In genomic region chr1:94069649-94070285, GRCh38 we compare ENCODE assay signal across 1 cellular context.
TF ChIP-seq lines count a peak whose summit lies in the region.

No MANE protein-coding gene starts in this region.

TF ChIP-seq in HEK293, 187 proteins besides CTCF, POLR2A, EP300 and RAD21 (continued from another document):
- TF ChIP-seq, protein P1, sequence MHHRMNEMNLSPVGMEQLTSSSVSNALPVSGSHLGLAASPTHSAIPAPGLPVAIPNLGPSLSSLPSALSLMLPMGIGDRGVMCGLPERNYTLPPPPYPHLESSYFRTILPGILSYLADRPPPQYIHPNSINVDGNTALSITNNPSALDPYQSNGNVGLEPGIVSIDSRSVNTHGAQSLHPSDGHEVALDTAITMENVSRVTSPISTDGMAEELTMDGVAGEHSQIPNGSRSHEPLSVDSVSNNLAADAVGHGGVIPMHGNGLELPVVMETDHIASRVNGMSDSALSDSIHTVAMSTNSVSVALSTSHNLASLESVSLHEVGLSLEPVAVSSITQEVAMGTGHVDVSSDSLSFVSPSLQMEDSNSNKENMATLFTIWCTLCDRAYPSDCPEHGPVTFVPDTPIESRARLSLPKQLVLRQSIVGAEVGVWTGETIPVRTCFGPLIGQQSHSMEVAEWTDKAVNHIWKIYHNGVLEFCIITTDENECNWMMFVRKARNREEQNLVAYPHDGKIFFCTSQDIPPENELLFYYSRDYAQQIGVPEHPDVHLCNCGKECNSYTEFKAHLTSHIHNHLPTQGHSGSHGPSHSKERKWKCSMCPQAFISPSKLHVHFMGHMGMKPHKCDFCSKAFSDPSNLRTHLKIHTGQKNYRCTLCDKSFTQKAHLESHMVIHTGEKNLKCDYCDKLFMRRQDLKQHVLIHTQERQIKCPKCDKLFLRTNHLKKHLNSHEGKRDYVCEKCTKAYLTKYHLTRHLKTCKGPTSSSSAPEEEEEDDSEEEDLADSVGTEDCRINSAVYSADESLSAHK (tag by site-specific recombination; IDR thresholded peaks at IDR 0.05) = 0 out of 2 replicates have a peak, but pooled peaks have one; percentile 32
- TF ChIP-seq, protein P2, sequence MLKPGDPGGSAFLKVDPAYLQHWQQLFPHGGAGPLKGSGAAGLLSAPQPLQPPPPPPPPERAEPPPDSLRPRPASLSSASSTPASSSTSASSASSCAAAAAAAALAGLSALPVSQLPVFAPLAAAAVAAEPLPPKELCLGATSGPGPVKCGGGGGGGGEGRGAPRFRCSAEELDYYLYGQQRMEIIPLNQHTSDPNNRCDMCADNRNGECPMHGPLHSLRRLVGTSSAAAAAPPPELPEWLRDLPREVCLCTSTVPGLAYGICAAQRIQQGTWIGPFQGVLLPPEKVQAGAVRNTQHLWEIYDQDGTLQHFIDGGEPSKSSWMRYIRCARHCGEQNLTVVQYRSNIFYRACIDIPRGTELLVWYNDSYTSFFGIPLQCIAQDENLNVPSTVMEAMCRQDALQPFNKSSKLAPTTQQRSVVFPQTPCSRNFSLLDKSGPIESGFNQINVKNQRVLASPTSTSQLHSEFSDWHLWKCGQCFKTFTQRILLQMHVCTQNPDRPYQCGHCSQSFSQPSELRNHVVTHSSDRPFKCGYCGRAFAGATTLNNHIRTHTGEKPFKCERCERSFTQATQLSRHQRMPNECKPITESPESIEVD (tag by site-specific recombination; IDR thresholded peaks at IDR 0.05) = peak; percentile 76
- TF ChIP-seq, protein P3, sequence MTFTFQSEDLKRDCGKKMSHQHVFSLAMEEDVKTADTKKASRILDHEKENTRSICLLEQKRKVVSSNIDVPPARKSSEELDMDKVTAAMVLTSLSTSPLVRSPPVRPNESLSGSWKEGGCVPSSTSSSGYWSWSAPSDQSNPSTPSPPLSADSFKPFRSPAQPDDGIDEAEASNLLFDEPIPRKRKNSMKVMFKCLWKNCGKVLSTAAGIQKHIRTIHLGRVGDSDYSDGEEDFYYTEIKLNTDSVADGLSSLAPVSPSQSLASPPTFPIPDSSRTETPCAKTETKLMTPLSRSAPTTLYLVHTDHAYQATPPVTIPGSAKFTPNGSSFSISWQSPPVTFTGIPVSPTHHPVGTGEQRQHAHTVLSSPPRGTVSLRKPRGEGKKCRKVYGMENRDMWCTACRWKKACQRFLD (tag by site-specific recombination; IDR thresholded peaks at IDR 0.05) = no peak
- TF ChIP-seq, protein P4, sequence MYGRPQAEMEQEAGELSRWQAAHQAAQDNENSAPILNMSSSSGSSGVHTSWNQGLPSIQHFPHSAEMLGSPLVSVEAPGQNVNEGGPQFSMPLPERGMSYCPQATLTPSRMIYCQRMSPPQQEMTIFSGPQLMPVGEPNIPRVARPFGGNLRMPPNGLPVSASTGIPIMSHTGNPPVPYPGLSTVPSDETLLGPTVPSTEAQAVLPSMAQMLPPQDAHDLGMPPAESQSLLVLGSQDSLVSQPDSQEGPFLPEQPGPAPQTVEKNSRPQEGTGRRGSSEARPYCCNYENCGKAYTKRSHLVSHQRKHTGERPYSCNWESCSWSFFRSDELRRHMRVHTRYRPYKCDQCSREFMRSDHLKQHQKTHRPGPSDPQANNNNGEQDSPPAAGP (tag by site-specific recombination; IDR thresholded peaks at IDR 0.05) = no peak
- TF ChIP-seq ZSCAN16 (tag by site-specific recombination; IDR thresholded peaks at IDR 0.05) (no peak), ZNF600 (tag by site-specific recombination; IDR thresholded peaks at IDR 0.05) (no peak), ZNF404 (tag by site-specific recombination; IDR thresholded peaks at IDR 0.05) (no peak), ZFP69B (tag by site-specific recombination; IDR thresholded peaks at IDR 0.05) (no peak), ZNF324 (tag by site-specific recombination; IDR thresholded peaks at IDR 0.05) (no peak), ZFP3 (tag by site-specific recombination; IDR thresholded peaks at IDR 0.05; ENCODE audit: low read depth) (no peak), ZSCAN5A (tag by site-specific recombination; IDR thresholded peaks at IDR 0.05) (no peak), SP3 (tag by site-specific recombination; IDR thresholded peaks at IDR 0.05) (no peak), ZNF629 (tag by site-specific recombination; IDR thresholded peaks at IDR 0.05) (no peak), ZNF121 (tag by site-specific recombination; IDR thresholded peaks at IDR 0.05) (no peak)
